In genomic region chr10:84230359-84230758, GRCh38 we compare ENCODE assay signal across 16 cellular contexts. TPM values are rescaled to one million over a fixed set of nuclear protein-coding genes. Genes with fewer than 3 reads are reported as not detected.
DNase-seq lines count a peak whose midpoint lies in the region; ATAC-seq, FAIRE-seq and TF ChIP-seq lines count a peak whose summit lies in the region.
"Had no signal": no experiment of that assay in that cellular context is flagged by ENCODE, and none has a peak within 500 bp of the region (broad histone marks: within the 10 kb centered on the region; RNA-seq: fewer than 3 reads in every experiment).

No MANE protein-coding gene starts in this region.

- in situ Hi-C loops in gastrocnemius medialis (cut with MboI; ENCODE audit: low sequenced_read_pairs in 4 of 4): no loop called here

- TF ChIP-seq CTCF in heart left ventricle (IDR thresholded peaks at IDR 0.05) (no peak), gastroesophageal sphincter (IDR thresholded peaks at IDR 0.05) (no peak), gastrocnemius medialis (IDR thresholded peaks at IDR 0.05 in 4 of 5, conservative IDR thresholded peaks at IDR 0.05 in 1 of 5) (no peak), colonic mucosa (IDR thresholded peaks at IDR 0.05) (no peak)

- no peak for DNase-seq in left ventricle myocardium superior
- DNase-seq in heart left ventricle: no peak
- DNase-seq in gastrocnemius medialis: peak in 1 of 2 donors; percentile 42
- no peak for DNase-seq in NCI-H187 treated with DMSO at 0.1 percent for 48 hours (lab: John Stamatoyannopoulos, UW)
- DNase-seq in colonic mucosa: no peak
- DNase-seq in GM19239 (ENCODE audit: insufficient read length, low spot score): no peak
- DNase-seq: Caco-2; CD8-positive, alpha-beta memory T cell; GF-D8; HCEC 1CT; HFFc6 had no signal

- H3K9me3 ChIP-seq in heart left ventricle: no peaks in the 10 kb centered on the region
- H3K9me3 ChIP-seq in gastroesophageal sphincter: no peaks in the 10 kb centered on the region
- no peaks in the 10 kb centered on the region for H3K9me3 ChIP-seq in gastrocnemius medialis
- H3K9me3 ChIP-seq in colonic mucosa: no peaks in the 10 kb centered on the region
- H3K9me3 ChIP-seq: Caco-2 had no signal

- ATAC-seq in left ventricle myocardium superior: peak; percentile 56
- no peak for ATAC-seq in heart left ventricle
- peak; percentile 73 for ATAC-seq in gastroesophageal sphincter
- peak; percentile 50 to 69 for ATAC-seq in gastrocnemius medialis

- WGBS in heart left ventricle, 4 donors: 58 to 91% (median 86%) methylated on average over 1 of the region's 1 CpG
- WGBS in gastroesophageal sphincter (ENCODE audit: low coverage in 1 of 2), 2 donors: 33 to 57% methylated on average over 1 of the region's 1 CpG

- intact Hi-C loops in left ventricle myocardium superior (cut with micrococcal nuclease) (no loop called here), heart left ventricle (cut with DNase I) (no loop called here), gastrocnemius medialis (cut with DNase I; ENCODE audit: low total_unique reads) (no loop called here), colonic mucosa (cut with DNase I) (no loop called here)

- H3K4me3 ChIP-seq in heart left ventricle (no peak overlapping the region), gastroesophageal sphincter (no peak overlapping the region), gastrocnemius medialis (no peak overlapping the region), colonic mucosa (no peak overlapping the region)

- no peaks in the 10 kb centered on the region for H3K4me1 ChIP-seq in heart left ventricle
- H3K4me1 ChIP-seq in gastroesophageal sphincter: no peaks in the 10 kb centered on the region
- H3K4me1 ChIP-seq in gastrocnemius medialis: no peaks in the 10 kb centered on the region
- no peaks in the 10 kb centered on the region for H3K4me1 ChIP-seq in colonic mucosa
- H3K4me1 ChIP-seq: Caco-2 had no signal

- no peak for FAIRE-seq in GM19239 (lab: Jason Lieb, UNC)
- FAIRE-seq: A204.1 had no signal

- TF ChIP-seq EP300 in gastroesophageal sphincter (IDR thresholded peaks at IDR 0.05): no peak

- H3K27ac ChIP-seq in heart left ventricle (no peak overlapping the region), gastroesophageal sphincter (no peak overlapping the region), gastrocnemius medialis (no peak overlapping the region), colonic mucosa (no peak overlapping the region)
- H3K27ac ChIP-seq: HL-60 had no signal

- no peaks in the 10 kb centered on the region for H3K36me3 ChIP-seq in heart left ventricle
- no peaks in the 10 kb centered on the region for H3K36me3 ChIP-seq in gastroesophageal sphincter
- H3K36me3 ChIP-seq in gastrocnemius medialis: no peaks in the 10 kb centered on the region
- no peaks in the 10 kb centered on the region for H3K36me3 ChIP-seq in colonic mucosa

- H3K9ac ChIP-seq in colonic mucosa (ENCODE audit: low read depth in 2 of 2, low read length in 2 of 2): no peak overlapping the region

- TF ChIP-seq POLR2A in heart left ventricle (IDR thresholded peaks at IDR 0.05) (no peak), gastroesophageal sphincter (IDR thresholded peaks at IDR 0.05) (no peak), gastrocnemius medialis (IDR thresholded peaks at IDR 0.05) (no peak)

- peaks cover 0 to 4% (median 0%) of the 10 kb centered on the region in 9 donors for H3K27me3 ChIP-seq in heart left ventricle
- peaks cover 17% of the 10 kb centered on the region for H3K27me3 ChIP-seq in gastroesophageal sphincter
- no peaks in the 10 kb centered on the region for H3K27me3 ChIP-seq in gastrocnemius medialis
- no peaks in the 10 kb centered on the region for H3K27me3 ChIP-seq in colonic mucosa

RNA-seq across cellular contexts. Expression of gene LRIT2, which starts 5.0 kb away (rescaled TPM):
- total RNA-seq in left ventricle myocardium superior (not detected), heart left ventricle (not detected), gastroesophageal sphincter (not detected), gastrocnemius medialis (not detected), colonic mucosa (not detected)
- not detected for polyA plus RNA-seq in heart left ventricle
- total RNA-seq: Caco-2; CD8-positive, alpha-beta memory T cell; H4; HFFc6 had no signal
- polyA plus RNA-seq: BJ; CD8-positive, alpha-beta memory T cell had no signal

RNA-seq across cellular contexts. Expression of gene LRIT1, which starts 11.0 kb away (rescaled TPM):
- total RNA-seq in left ventricle myocardium superior (not detected), heart left ventricle (not detected), gastroesophageal sphincter (under 1 TPM in 1 of 4 donors, not detected in 3; 0.12 TPM), gastrocnemius medialis (not detected), colonic mucosa (not detected)
- not detected for polyA plus RNA-seq in heart left ventricle
- total RNA-seq: Caco-2; CD8-positive, alpha-beta memory T cell; H4; HFFc6 had no signal
- polyA plus RNA-seq: BJ; CD8-positive, alpha-beta memory T cell had no signal

RNA-seq across cellular contexts. Expression of gene RGR, which starts 14.5 kb away (rescaled TPM):
- total RNA-seq in left ventricle myocardium superior: 0.79 TPM
- under 1 TPM in 3 of 9 donors, not detected in 6; 0.35 to 0.99 (median 0.38) TPM for total RNA-seq in heart left ventricle
- 1 to 10 TPM in 1 of 2 donors, under 1 TPM in 1; 0.04 to 2.0 TPM for polyA plus RNA-seq in heart left ventricle
- 1 to 10 TPM in 2 of 4 donors, not detected in 2; 1.1 to 2.6 TPM for total RNA-seq in gastroesophageal sphincter
- total RNA-seq in gastrocnemius medialis: under 1 TPM in 1 of 4 donors, not detected in 3; 0.22 TPM
- not detected for total RNA-seq in colonic mucosa
- total RNA-seq: Caco-2; CD8-positive, alpha-beta memory T cell; H4; HFFc6 had no signal
- polyA plus RNA-seq: BJ; CD8-positive, alpha-beta memory T cell had no signal

RNA-seq across cellular contexts. Expression of gene CDHR1, which starts 36.0 kb away (rescaled TPM):
- total RNA-seq in left ventricle myocardium superior (0.32 TPM), heart left ventricle (1 to 10 TPM in 2 of 9 donors, under 1 TPM in 6, not detected in 1; 0.14 to 1.3 (median 0.43) TPM), gastroesophageal sphincter (under 1 TPM in 2 of 4 donors, not detected in 2; 0.10 to 0.67 TPM), gastrocnemius medialis (under 1 TPM in 1 of 4 donors, not detected in 3; 0.27 TPM), colonic mucosa (100 to 1,000 TPM in 1 of 2 donors, 10 to 100 TPM in 1; 99.3 to 105 TPM)
- polyA plus RNA-seq in heart left ventricle: under 1 TPM; 0.07 to 0.11 TPM
- total RNA-seq: Caco-2, HFFc6 had no signal
- polyA plus RNA-seq: BJ had no signal

RNA-seq across cellular contexts. Expression of gene GPR15LG, which starts 56.8 kb away (rescaled TPM):
- not detected for total RNA-seq in left ventricle myocardium superior
- total RNA-seq in heart left ventricle: not detected
- polyA plus RNA-seq in heart left ventricle: under 1 TPM in 1 of 2 donors, not detected in 1; 0.11 TPM
- total RNA-seq in gastroesophageal sphincter: 10 to 100 TPM in 1 of 4 donors, 1 to 10 TPM in 1, not detected in 2; 1.2 to 10.1 TPM
- under 1 TPM in 1 of 4 donors, not detected in 3; 0.92 TPM for total RNA-seq in gastrocnemius medialis
- 100 to 1,000 TPM; 515 to 560 TPM for total RNA-seq in colonic mucosa
- total RNA-seq: Caco-2; CD8-positive, alpha-beta memory T cell; H4; HFFc6 had no signal
- polyA plus RNA-seq: BJ; CD8-positive, alpha-beta memory T cell had no signal

Comparison
In these comparisons a context has a peak if more than half of its experiments do, and no peak if none do; other contexts are left out.
1. ATAC-seq: peak in left ventricle myocardium superior (single experiment), gastroesophageal sphincter (single experiment) and gastrocnemius medialis (2 of 2); none in heart left ventricle (0 of 4).